8 cellular contexts compared by ENCODE assay signal in the genomic region with DNA sequence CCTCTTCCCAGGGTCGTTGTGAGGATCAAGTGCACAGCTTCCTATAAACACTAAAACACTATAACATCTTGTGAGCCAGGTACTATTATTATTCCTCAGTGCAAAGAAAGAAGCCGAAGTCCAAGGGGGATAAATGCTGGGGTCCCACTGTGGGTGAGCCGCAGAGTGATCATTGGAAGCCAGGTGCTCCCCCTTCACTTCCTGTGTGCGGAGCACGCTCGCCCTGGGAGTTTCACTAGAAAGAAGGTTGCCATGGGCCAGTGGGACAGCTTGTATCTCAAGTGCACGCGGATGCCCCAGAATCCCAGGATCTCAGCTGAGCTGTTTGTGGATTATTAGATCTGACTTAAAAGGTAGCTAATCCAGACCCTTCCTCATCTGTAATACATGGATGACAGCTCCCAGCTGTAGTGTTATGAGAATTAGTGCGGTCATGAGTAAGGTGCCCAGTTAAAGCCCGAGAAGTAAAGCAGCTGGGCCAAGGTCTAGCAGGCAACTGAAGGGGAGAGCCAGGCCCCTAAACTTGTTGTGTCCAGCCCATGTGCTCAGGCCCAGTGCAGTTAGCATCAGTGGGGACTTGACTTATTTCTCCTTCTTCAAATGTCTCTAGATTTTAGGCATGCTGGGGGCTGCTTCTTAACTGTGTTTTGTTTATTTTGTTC. TPM values are rescaled to one million over a fixed set of nuclear protein-coding genes. Genes with fewer than 3 reads are reported as not detected.
DNase-seq lines count a peak whose midpoint lies in the region; ATAC-seq and TF ChIP-seq lines count a peak whose summit lies in the region.

No MANE protein-coding gene starts in this region.

- ATAC-seq in GM21381 (IDR thresholded peaks at IDR 0.05; ENCODE audit: unreplicated experiment) = peak; percentile 41
- ATAC-seq in GM21390 (IDR thresholded peaks at IDR 0.05; ENCODE audit: unreplicated experiment) = no peak

- WGBS in smooth muscle cell (ENCODE audit: low lambda C conversion rate) = 20% methylated on average over 10 of the region's 10 CpGs

- peak overlapping the region; percentile 98 for H2AFZ ChIP-seq in smooth muscle cell (ENCODE audit: low read depth)

- H3K4me1 Mint-ChIP-seq in activated naive CD4-positive, alpha-beta T cell treated with anti-CD3 and anti-CD28 coated beads, Interleukin-2, amount 50 U/mL, for 24 hours = peaks cover 15% of the 10 kb centered on the region

- peaks cover 44% of the 10 kb centered on the region for H3K79me2 ChIP-seq in smooth muscle cell (ENCODE audit: low read depth)

- TF ChIP-seq CTCF in BJ (IDR thresholded peaks at IDR 0.05; ENCODE audit: insufficient read depth, low read depth, low read length) (no peak), smooth muscle cell (IDR thresholded peaks at IDR 0.05; ENCODE audit: borderline replicate concordance, insufficient read depth, poor library complexity, severe bottlenecking) (no peak)

- H3K27ac ChIP-seq in smooth muscle cell (ENCODE audit: low read depth) = peak overlapping the region; percentile 95

- no peaks in the 10 kb centered on the region for H3K36me3 Mint-ChIP-seq in activated naive CD4-positive, alpha-beta T cell treated with anti-CD3 and anti-CD28 coated beads, Interleukin-2, amount 50 U/mL, for 24 hours

- H3K27me3 Mint-ChIP-seq in activated naive CD4-positive, alpha-beta T cell treated with anti-CD3 and anti-CD28 coated beads, Interleukin-2, amount 50 U/mL, for 24 hours = no peaks in the 10 kb centered on the region

- H3K9me3 Mint-ChIP-seq in activated naive CD4-positive, alpha-beta T cell treated with anti-CD3 and anti-CD28 coated beads, Interleukin-2, amount 50 U/mL, for 24 hours = no peaks in the 10 kb centered on the region

- H3K36me3 ChIP-seq in BJ (ENCODE audit: control insufficient read depth, insufficient read depth, low read length) = peaks cover 1% of the 10 kb centered on the region; the same call in 1 of the 2 replicates
- no peaks in the 10 kb centered on the region for H3K36me3 ChIP-seq in smooth muscle cell (ENCODE audit: low read depth)

- no peaks in the 10 kb centered on the region for H3F3A ChIP-seq in smooth muscle cell (ENCODE audit: low read depth)

- peak overlapping the region; percentile 93 for H3K4me3 Mint-ChIP-seq in activated naive CD4-positive, alpha-beta T cell treated with anti-CD3 and anti-CD28 coated beads, Interleukin-2, amount 50 U/mL, for 24 hours

- CTCF ChIA-PET in BJ (lab: Yijun Ruan, JAX) = no interaction called here

- H3K9me3 ChIP-seq in smooth muscle cell (replicated peaks; ENCODE audit: low read depth) = no peaks in the 10 kb centered on the region

- peak overlapping the region; percentile 99 for H3K9ac ChIP-seq in smooth muscle cell (ENCODE audit: low read depth)

- peaks cover 13% of the 10 kb centered on the region for H3K4me1 ChIP-seq in smooth muscle cell (ENCODE audit: low read depth)

- H3K4me3 ChIP-seq in BJ (ENCODE audit: low read depth, low read length) (peak overlapping the region; percentile 80), iPS-11a (ENCODE audit: low read depth, low read length) (peak overlapping the region; percentile 94), smooth muscle cell (peak overlapping the region; percentile 81)

- H3K27ac Mint-ChIP-seq in activated naive CD4-positive, alpha-beta T cell treated with anti-CD3 and anti-CD28 coated beads, Interleukin-2, amount 50 U/mL, for 24 hours = peak overlapping the region; percentile 98

- H3K4me2 ChIP-seq in smooth muscle cell = peak overlapping the region; percentile 96

- DNase-seq in BJ (ENCODE audit: low read depth) (no peak), OCI-M1 (lab: John Stamatoyannopoulos, UW) (peak; percentile 42), smooth muscle cell (lab: John Stamatoyannopoulos, UW; ENCODE audit: unreplicated experiment) (no peak), NCI-H2081 treated with DMSO at 0.1 percent for 48 hours (lab: John Stamatoyannopoulos, UW) (no peak)

- no peaks in the 10 kb centered on the region for H3K27me3 ChIP-seq in BJ (ENCODE audit: control insufficient read depth, insufficient read depth, low read length)
- H3K27me3 ChIP-seq in smooth muscle cell (ENCODE audit: low read depth) = no peaks in the 10 kb centered on the region

- peaks cover 19% of the 10 kb centered on the region for H4K20me1 ChIP-seq in smooth muscle cell (ENCODE audit: low read depth)

- POLR2A ChIA-PET in BJ (lab: Charles Lee) = no interaction called here

RNA-seq across cellular contexts. Expression of a gene that starts 0.9 kb away (rescaled TPM):
- polyA plus RNA-seq in BJ (2011; rRNA removed) = 38.1 and 43.2 TPM in 2 replicates
- 10.1 and 14.6 TPM in 2 replicates for polyA minus RNA-seq in BJ (2011; rRNA and poly(A)+ RNA removed)
- total RNA-seq in smooth muscle cell = 12.3 and 16.4 TPM in 2 replicates
- polyA plus RNA-seq in smooth muscle cell = 50.4 and 52.9 TPM in 2 replicates

RNA-seq across cellular contexts. Expression of a gene that starts 1.2 kb away (rescaled TPM):
- polyA plus RNA-seq in BJ (2011; rRNA removed) (0.69 and 1.0 TPM in 2 replicates), smooth muscle cell (1.5 and 3.8 TPM in 2 replicates)
- 0.66 and 1.2 TPM in 2 replicates for polyA minus RNA-seq in BJ (2011; rRNA and poly(A)+ RNA removed)
- total RNA-seq in smooth muscle cell = 4.3 and 4.9 TPM in 2 replicates

RNA-seq across cellular contexts. Expression of a gene that starts 24.4 kb away (rescaled TPM):
- polyA plus RNA-seq in BJ (2011; rRNA removed) (29.6 and 53.3 TPM in 2 replicates), smooth muscle cell (64.7 and 71.2 TPM in 2 replicates)
- 21.3 and 28.2 TPM in 2 replicates for polyA minus RNA-seq in BJ (2011; rRNA and poly(A)+ RNA removed)
- 57.5 and 63.3 TPM in 2 replicates for total RNA-seq in smooth muscle cell

RNA-seq across cellular contexts. Expression of a gene that starts 43.4 kb away (rescaled TPM):
- polyA plus RNA-seq in BJ (2011; rRNA removed) (40.9 and 43.6 TPM in 2 replicates), smooth muscle cell (6.2 and 12.5 TPM in 2 replicates)
- 37.4 and 46.7 TPM in 2 replicates for polyA minus RNA-seq in BJ (2011; rRNA and poly(A)+ RNA removed)
- total RNA-seq in smooth muscle cell = 38.9 and 41.1 TPM in 2 replicates

RNA-seq across cellular contexts. Expression of a gene that starts 48.4 kb away (rescaled TPM):
- 24.0 and 31.1 TPM in 2 replicates for polyA plus RNA-seq in BJ (2011; rRNA removed)
- polyA minus RNA-seq in BJ (2011; rRNA and poly(A)+ RNA removed) = 25.6 and 30.4 TPM in 2 replicates
- total RNA-seq in smooth muscle cell = 15.8 and 25.3 TPM in 2 replicates
- polyA plus RNA-seq in smooth muscle cell = 23.7 and 24.3 TPM in 2 replicates
